ENCODE assay signal across 29 cellular contexts in the genomic region with DNA sequence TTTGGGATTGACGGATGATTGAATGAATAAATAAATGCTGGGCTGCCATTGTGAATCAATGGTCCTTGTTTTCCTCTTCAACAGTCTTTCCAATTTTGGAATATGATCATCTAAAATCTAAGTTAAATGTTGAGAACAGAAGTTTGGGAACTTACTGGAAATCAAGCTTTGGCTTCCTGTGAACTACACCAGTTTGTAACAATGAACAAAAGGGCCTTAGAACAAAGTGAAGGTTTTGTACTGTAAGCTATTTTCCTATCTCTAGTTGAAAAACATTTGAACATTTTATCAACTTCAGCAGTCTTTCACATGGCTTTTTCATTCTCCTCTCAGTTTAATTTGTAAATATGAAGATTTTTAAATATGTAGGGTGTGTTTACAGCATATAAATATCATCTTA.
"Had no signal": no experiment of that assay in that cellular context is flagged by ENCODE, and none has a peak within 500 bp of the region (broad histone marks: within the 10 kb centered on the region; RNA-seq: fewer than 3 reads in every experiment).

No MANE protein-coding gene starts in this region.

- ATAC-seq: activated CD4-positive, alpha-beta T cell treated with anti-CD3 and anti-CD28 coated beads for 36 hours; activated T-cell treated with anti-CD3 and anti-CD28 coated beads, Interleukin-2, amount 50 U/mL, for 4 hours; body of pancreas; esophagus mucosa; left ventricle myocardium superior; WTC11 had no signal

- DNase-seq: activated CD4-positive, alpha-beta T cell treated with anti-CD3 and anti-CD28 coated beads for 36 hours; activated CD4-positive, alpha-beta T cell treated with anti-CD3 and anti-CD28 coated beads, Interleukin-2, amount 50 U/mL, for 48 hours; activated CD8-positive, alpha-beta memory T cell treated with anti-CD3 and anti-CD28 coated beads, Interleukin-2, amount 50 U/mL, for 48 hours; activated naive CD4-positive, alpha-beta T cell treated with anti-CD3 and anti-CD28 coated beads for 36 hours; activated T-cell treated with anti-CD3 and anti-CD28 coated beads, Interleukin-2, amount 50 U/mL, for 4 hours; anterior cingulate cortex; body of pancreas; dermis blood vessel endothelial cell; effector memory CD4-positive, alpha-beta T cell; foreskin melanocyte; glutamatergic neuron; immature natural killer cell; kidney glomerular epithelial cell; left ventricle myocardium superior; mammary epithelial cell; sigmoid colon; stimulated activated CD4-positive, alpha-beta T cell treated with anti-CD3 and anti-CD28 coated beads, Interleukin-15, amount 100 ng/mL, for 24 hours; stimulated activated CD4-positive, alpha-beta T cell treated with anti-CD3 and anti-CD28 coated beads, Interleukin-2, amount 100 ng/mL, for 48 hours; stimulated activated CD8-positive, alpha-beta memory T cell treated with anti-CD3 and anti-CD28 coated beads, Interleukin-4, amount 100 ng/mL, for 48 hours; stimulated activated naive CD4-positive, alpha-beta T cell treated with Interleukin-2 at 50 U/mL for 16 hours; T1000 had no signal

- H3K9me3 Mint-ChIP-seq: activated naive CD4-positive, alpha-beta T cell treated with anti-CD3 and anti-CD28 coated beads for 36 hours; activated T-cell treated with anti-CD3 and anti-CD28 coated beads, Interleukin-2, amount 50 U/mL, for 4 hours; immature natural killer cell; neural crest cell; T-helper 1 cell treated with Interleukin-12 subunit alpha and Interleukin-12 subunit beta and Interleukin-4 antibody, amounts not matched to agents 30 μg/mL and 1 μg/mL, for 36 hours; type B pancreatic cell; WTC11 had no signal

- H3K27ac ChIP-seq: body of pancreas, hepatocyte, sigmoid colon, thoracic aorta, vagina had no signal

- H3K9me3 ChIP-seq: body of pancreas, sigmoid colon, thoracic aorta, vagina had no signal

- H3K27ac Mint-ChIP-seq: activated CD4-positive, alpha-beta T cell treated with anti-CD3 and anti-CD28 coated beads for 36 hours; activated naive CD4-positive, alpha-beta T cell treated with anti-CD3 and anti-CD28 coated beads for 36 hours; T-helper 1 cell treated with Interleukin-12 subunit alpha and Interleukin-12 subunit beta and Interleukin-4 antibody, amounts not matched to agents 30 μg/mL and 1 μg/mL, for 36 hours; type B pancreatic cell; WTC11 had no signal

- H3K27me3 ChIP-seq: body of pancreas, hepatocyte, sigmoid colon, vagina had no signal

- H3K4me3 Mint-ChIP-seq: activated CD4-positive, alpha-beta T cell treated with anti-CD3 and anti-CD28 coated beads for 36 hours; activated naive CD4-positive, alpha-beta T cell treated with anti-CD3 and anti-CD28 coated beads for 36 hours; activated T-cell treated with anti-CD3 and anti-CD28 coated beads, Interleukin-2, amount 50 U/mL, for 4 hours; immature natural killer cell; neural crest cell; T-helper 1 cell treated with Interleukin-12 subunit alpha and Interleukin-12 subunit beta and Interleukin-4 antibody, amounts not matched to agents 30 μg/mL and 1 μg/mL, for 36 hours; type B pancreatic cell; WTC11 had no signal

- H3K4me1 Mint-ChIP-seq: activated CD4-positive, alpha-beta T cell treated with anti-CD3 and anti-CD28 coated beads for 36 hours; immature natural killer cell; neural crest cell; WTC11 had no signal

- H3K27me3 Mint-ChIP-seq: activated CD4-positive, alpha-beta T cell treated with anti-CD3 and anti-CD28 coated beads for 36 hours; type B pancreatic cell had no signal
